Comparison of ENCODE assay signal across 29 cellular contexts in the genomic region with DNA sequence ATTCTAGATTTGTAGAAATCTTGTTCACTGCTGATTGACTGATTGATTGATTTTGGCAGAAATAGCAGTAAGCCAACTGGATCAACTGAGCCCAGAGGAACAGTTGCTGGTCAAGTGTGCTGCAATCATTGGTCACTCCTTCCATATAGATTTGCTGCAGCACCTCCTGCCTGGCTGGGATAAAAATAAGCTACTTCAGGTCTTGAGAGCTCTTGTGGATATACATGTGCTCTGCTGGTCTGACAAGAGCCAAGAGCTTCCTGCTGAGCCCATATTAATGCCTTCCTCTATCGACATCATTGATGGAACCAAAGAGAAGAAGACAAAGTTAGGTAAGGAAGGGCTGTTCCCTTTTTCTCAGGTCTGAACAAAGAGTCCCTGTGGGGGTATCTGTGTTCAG. TPM values are rescaled to one million over a fixed set of nuclear protein-coding genes. Genes with fewer than 3 reads are reported as not detected.
"Had no signal": no experiment of that assay in that cellular context is flagged by ENCODE, and none has a peak within 500 bp of the region (broad histone marks: within the 10 kb centered on the region; RNA-seq: fewer than 3 reads in every experiment).

No MANE protein-coding gene starts in this region.

- H3K4me3 ChIP-seq: SK-N-MC had no signal

- ATAC-seq: activated CD4-positive, alpha-beta T cell treated with anti-CD3 and anti-CD28 coated beads for 36 hours; activated CD8-positive, alpha-beta T cell treated with anti-CD3 and anti-CD28 coated beads for 36 hours; activated T-cell treated with anti-CD3 and anti-CD28 coated beads, Interleukin-2, amount 50 U/mL, for 72 hours; Panc1; Right ventricle myocardium inferior; T-cell had no signal

- DNase-seq: activated CD4-positive, alpha-beta T cell treated with anti-CD3 and anti-CD28 coated beads for 36 hours; activated CD4-positive, CD25-positive, alpha-beta regulatory T cell; activated CD8-positive, alpha-beta memory T cell treated with anti-CD3 and anti-CD28 coated beads, Interleukin-2, amount 50 U/mL, for 4 hours; activated CD8-positive, alpha-beta T cell treated with anti-CD3 and anti-CD28 coated beads for 36 hours; activated gamma-delta T cell treated with Interleukin-2 at 50 U/mL for 16 hours; activated naive CD4-positive, alpha-beta T cell treated with anti-CD3 and anti-CD28 coated beads, Interleukin-2, amount 10 ng/mL, durations not matched to agents 7 days and 5 days; activated naive CD8-positive, alpha-beta T cell treated with anti-CD3 and anti-CD28 coated beads for 36 hours; activated T-cell treated with anti-CD3 and anti-CD28 coated beads, Interleukin-2, amount 50 U/mL, for 72 hours; cerebellar nuclear complex; NCI-H1105; NCI-H146; NCI-H446; NCI-H526; NCI-H774; NK-92 treated with Interleukin-12 subunit alpha and Interleukin-12 subunit beta, amount 100 ng/mL, for 24 hours; OCI-M1; RPMI8226; T-cell; T-helper 2 cell; T1000 had no signal

- H3K27me3 ChIP-seq: brain microvascular endothelial cell had no signal

- H3K27ac ChIP-seq: brain microvascular endothelial cell, KMS-11, SK-N-MC, VCaP had no signal

- H3K36me3 ChIP-seq: brain microvascular endothelial cell had no signal

RNA-seq across cellular contexts. Expression of gene TREML1, which starts 31.2 kb away (rescaled TPM):
- total RNA-seq: activated CD4-positive, alpha-beta T cell treated with anti-CD3 and anti-CD28 coated beads for 36 hours; activated CD8-positive, alpha-beta T cell treated with anti-CD3 and anti-CD28 coated beads for 36 hours; activated naive CD8-positive, alpha-beta T cell treated with anti-CD3 and anti-CD28 coated beads for 36 hours; activated T-cell treated with anti-CD3 and anti-CD28 coated beads, Interleukin-2, amount 50 U/mL, for 72 hours; activated T-helper 2 cell treated with anti-CD3 and anti-CD28 coated beads, Interferon-gamma antibody, Interleukin-2, Interleukin-4, amounts not matched to agents 10 μg/mL and 5 μg/mL and 100 μg/mL, durations not matched to agents 14 hours and 24 hours and 36 hours; cardiac septum; MCF 10A; Right ventricle myocardium inferior had no signal

RNA-seq across cellular contexts. Expression of gene TREM2, which starts 40.0 kb away (rescaled TPM):
- total RNA-seq: activated CD4-positive, alpha-beta T cell treated with anti-CD3 and anti-CD28 coated beads for 36 hours; activated CD8-positive, alpha-beta T cell treated with anti-CD3 and anti-CD28 coated beads for 36 hours; activated naive CD8-positive, alpha-beta T cell treated with anti-CD3 and anti-CD28 coated beads for 36 hours; activated T-cell treated with anti-CD3 and anti-CD28 coated beads, Interleukin-2, amount 50 U/mL, for 72 hours; activated T-helper 2 cell treated with anti-CD3 and anti-CD28 coated beads, Interferon-gamma antibody, Interleukin-2, Interleukin-4, amounts not matched to agents 10 μg/mL and 5 μg/mL and 100 μg/mL, durations not matched to agents 14 hours and 24 hours and 36 hours had no signal
